ENCODE assay signal across 1 cellular context in genomic region chr16:51152691-51153261, GRCh38.
TF ChIP-seq lines count a peak whose summit lies in the region.

No MANE protein-coding gene starts in this region.

TF ChIP-seq in HepG2, 621 proteins besides CTCF, POLR2A, EP300 and RAD21:
- TF ChIP-seq ZBTB10 (CRISPR knock-in tag; IDR thresholded peaks at IDR 0.05; ENCODE audit: borderline replicate concordance) = 0 out of 2 replicates have a peak, but pooled peaks have one; percentile 33
- no peak for TF ChIP-seq AGO2 (optimal IDR thresholded peaks at IDR 0.05; ENCODE audit: low read depth, low read length)
- peak; percentile 5; the same call in 1 of the 2 replicates for TF ChIP-seq MTF2 (CRISPR knock-in tag; IDR thresholded peaks at IDR 0.05; ENCODE audit: borderline replicate concordance)
- TF ChIP-seq ZNF800 (CRISPR knock-in tag; IDR thresholded peaks at IDR 0.05) = peak; percentile 95
- TF ChIP-seq HIC2 (CRISPR knock-in tag; IDR thresholded peaks at IDR 0.05; ENCODE audit: low read depth) = peak; percentile 36; the same call in 1 of the 2 replicates
- 0 out of 2 replicates have a peak, but pooled peaks have one; percentile 52 for TF ChIP-seq CHCHD3 (CRISPR knock-in tag; IDR thresholded peaks at IDR 0.05)
- TF ChIP-seq EZH2 (conservative IDR thresholded peaks at IDR 0.05; ENCODE audit: low read depth, low read length) = 0 out of 2 replicates have a peak, but pooled peaks have one; percentile 75
- TF ChIP-seq ZFY (CRISPR knock-in tag; IDR thresholded peaks at IDR 0.05) = peak; percentile 4; the same call in 1 of the 2 replicates
- peak; percentile 70; the same call in 1 of the 2 replicates for TF ChIP-seq PCBP1 (IDR thresholded peaks at IDR 0.05; ENCODE audit: borderline replicate concordance, low read depth, low read length)
- TF ChIP-seq CERS6 (CRISPR knock-in tag; IDR thresholded peaks at IDR 0.05) = no peak
- TF ChIP-seq ZNF512B (CRISPR knock-in tag; IDR thresholded peaks at IDR 0.05; ENCODE audit: borderline replicate concordance) = peak; percentile 92; the same call in 1 of the 2 replicates
- TF ChIP-seq POGK (CRISPR knock-in tag; conservative IDR thresholded peaks at IDR 0.05) = 0 out of 2 replicates have a peak, but pooled peaks have one; percentile 56
- peak; percentile 37; the same call in 1 of the 2 replicates for TF ChIP-seq ZNF619 (CRISPR knock-in tag; IDR thresholded peaks at IDR 0.05)
- TF ChIP-seq HNF1B (CRISPR knock-in tag; IDR thresholded peaks at IDR 0.05) = 0 out of 2 replicates have a peak, but pooled peaks have one; percentile 19
- no peak for TF ChIP-seq JUND (CRISPR knock-in tag; IDR thresholded peaks at IDR 0.05)
- peak; percentile 58; the same call in 1 of the 2 replicates for TF ChIP-seq HNRNPL (IDR thresholded peaks at IDR 0.05; ENCODE audit: low read depth, low read length)
- TF ChIP-seq ZNF292 (CRISPR knock-in tag; IDR thresholded peaks at IDR 0.05; ENCODE audit: borderline replicate concordance, low read depth) = no peak
- no peak for TF ChIP-seq ZBTB7A (CRISPR knock-in tag; IDR thresholded peaks at IDR 0.05)
- peak; percentile 2; the same call in 1 of the 2 replicates for TF ChIP-seq MAF1 (CRISPR knock-in tag; IDR thresholded peaks at IDR 0.05; ENCODE audit: borderline replicate concordance)
- TF ChIP-seq TCF7 (IDR thresholded peaks at IDR 0.05; ENCODE audit: low read depth) = no peak
